Comparison of ENCODE assay signal across 23 cellular contexts in genomic region chr19:3310280-3310679, GRCh38.
"Had no signal": no experiment of that assay in that cellular context is flagged by ENCODE, and none has a peak within 500 bp of the region (broad histone marks: within the 10 kb centered on the region; RNA-seq: fewer than 3 reads in every experiment).

No MANE protein-coding gene starts in this region.

- H3K4me1 ChIP-seq: foreskin keratinocyte, left lung, lower lobe of right lung had no signal

- H3K27ac Mint-ChIP-seq: mesothelial cell of epicardium had no signal

- H3K4me1 Mint-ChIP-seq: mesothelial cell of epicardium had no signal

- ATAC-seq: foreskin keratinocyte, gastroesophageal sphincter, heart right ventricle, left cardiac atrium, left lung, left ventricle myocardium superior, lower lobe of right lung, mucosa of descending colon had no signal

- H3K36me3 Mint-ChIP-seq: mesothelial cell of epicardium had no signal

- H3K27ac ChIP-seq: coronary artery, dorsolateral prefrontal cortex, esophagus muscularis mucosa, foreskin keratinocyte, gastroesophageal sphincter, heart right ventricle, left lung, lower lobe of right lung had no signal

- H3K36me3 ChIP-seq: esophagus muscularis mucosa, gastroesophageal sphincter, heart right ventricle, left lung, lower lobe of right lung had no signal

- H3K4me3 ChIP-seq: coronary artery, dorsolateral prefrontal cortex, esophagus muscularis mucosa, gastroesophageal sphincter, heart right ventricle, left lung, lower lobe of right lung, mucosa of descending colon had no signal

- FAIRE-seq: colon, endothelial cell of umbilical vein, frontal cortex, islet of Langerhans, keratinocyte had no signal

- H3K4me3 Mint-ChIP-seq: mesothelial cell of epicardium had no signal

- DNase-seq: dermis blood vessel endothelial cell; dorsolateral prefrontal cortex; effector CD4-positive, alpha-beta T cell; effector memory CD4-positive, alpha-beta T cell; foreskin keratinocyte; head of caudate nucleus; heart right ventricle; hippocampal formation; left cardiac atrium; left lung; left ventricle myocardium superior; lower lobe of right lung; mesenchymal stem cell; mucosa of descending colon had no signal

- H3K9me3 ChIP-seq: esophagus muscularis mucosa, gastroesophageal sphincter, heart right ventricle, left lung, lower lobe of right lung, mucosa of descending colon had no signal
